35 cellular contexts compared by ENCODE assay signal in the genomic region with DNA sequence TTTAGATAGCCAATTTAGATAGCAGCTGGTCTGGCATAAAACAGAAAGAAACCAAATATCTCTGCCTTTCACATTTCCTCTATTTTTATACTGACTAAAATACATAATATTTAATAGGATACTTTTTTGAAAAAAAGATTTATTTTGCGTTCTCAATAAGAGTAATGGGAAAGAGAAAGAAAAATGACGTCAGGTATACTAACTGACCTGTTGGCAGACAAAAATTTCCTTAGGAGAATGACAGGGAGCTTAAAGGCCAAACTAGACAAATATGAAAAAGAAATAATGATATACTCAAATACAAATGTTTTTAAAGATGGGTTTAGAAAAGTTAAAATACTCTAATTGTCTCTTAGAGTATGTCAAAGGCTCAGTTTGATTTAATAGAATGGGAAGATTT.
DNase-seq lines count a peak whose midpoint lies in the region; ATAC-seq, FAIRE-seq and TF ChIP-seq lines count a peak whose summit lies in the region.
"Had no signal": no experiment of that assay in that cellular context is flagged by ENCODE, and none has a peak within 500 bp of the region (broad histone marks: within the 10 kb centered on the region; RNA-seq: fewer than 3 reads in every experiment).

No MANE protein-coding gene starts in this region.

- CTCF ChIA-PET in HepG2 (lab: Yijun Ruan, JAX; ENCODE audit: low intra/inter-chr PET ratio, low total read pairs): no interaction called here
- CTCF ChIA-PET in activated CD4-positive, alpha-beta T cell treated with anti-CD3 and anti-CD28 coated beads for 36 hours (lab: Charles Lee): no interaction called here

- POLR2A ChIA-PET in HepG2 (lab: Yijun Ruan, JAX): no interaction called here
- POLR2A ChIA-PET in naive thymus-derived CD8-positive, alpha-beta T cell (lab: Charles Lee): no interaction called here
- POLR2A ChIA-PET in activated CD4-positive, alpha-beta T cell treated with anti-CD3 and anti-CD28 coated beads for 36 hours (lab: Charles Lee): no interaction called here

- H3K4me3 ChIP-seq in HepG2 (replicated peaks in 1 of 3; ENCODE audit: insufficient read depth in 1 of 3, low read depth in 2 of 3, low read length in 3 of 3) (no peak overlapping the region), right lobe of liver (no peak overlapping the region), BLaER1 (no peak overlapping the region), GM23338 (no peak overlapping the region)
- no peak overlapping the region for H3K4me3 ChIP-seq in BLaER1 treated with 17β-estradiol and CSF1 and Interleukin-3, amounts not matched to agents 10 nM and 100 nM
- H3K4me3 ChIP-seq: A549 had no signal

- H3K9ac ChIP-seq in HepG2 (ENCODE audit: insufficient read depth, low read depth, low read length) (no peak overlapping the region), BLaER1 (no peak overlapping the region)
- no peak overlapping the region for H3K9ac ChIP-seq in BLaER1 treated with 17β-estradiol and CSF1 and Interleukin-3, amounts not matched to agents 10 nM and 100 nM

- no peak for ATAC-seq in HepG2
- ATAC-seq in right lobe of liver: no peak
- ATAC-seq in GM23338: no peak
- ATAC-seq in naive thymus-derived CD8-positive, alpha-beta T cell: no peak
- no peak for ATAC-seq in HG03469 (IDR thresholded peaks at IDR 0.05; ENCODE audit: unreplicated experiment)
- no peak for ATAC-seq in activated CD4-positive, alpha-beta T cell treated with anti-CD3 and anti-CD28 coated beads for 36 hours
- ATAC-seq: A549; CD8-positive, alpha-beta T cell had no signal

- no peaks in the 10 kb centered on the region for H3K4me1 ChIP-seq in HepG2 (ENCODE audit: insufficient read depth, low read length)
- H3K4me1 ChIP-seq in right lobe of liver: no peaks in the 10 kb centered on the region
- peaks cover 16% of the 10 kb centered on the region for H3K4me1 ChIP-seq in BLaER1
- peaks cover 0 to 16% (median 7%) of the 10 kb centered on the region in 10 experiments; a peak in 8 of 20 replicates for H3K4me1 ChIP-seq in BLaER1 treated with 17β-estradiol and CSF1 and Interleukin-3, amounts not matched to agents 10 nM and 100 nM
- peaks cover 14% of the 10 kb centered on the region; the same call in 1 of the 2 replicates for H3K4me1 ChIP-seq in GM23338 (ENCODE audit: insufficient read depth)
- H3K4me1 ChIP-seq: A549, BE2C, Caco-2 had no signal

- H3K27me3 ChIP-seq in HepG2 (ENCODE audit: control insufficient read depth in 1 of 2, insufficient read depth in 2 of 2, low read length in 2 of 2) (no peaks in the 10 kb centered on the region), right lobe of liver (no peaks in the 10 kb centered on the region), BLaER1 (no peaks in the 10 kb centered on the region), GM23338 (ENCODE audit: insufficient read depth) (no peaks in the 10 kb centered on the region)
- H3K27me3 ChIP-seq in BLaER1 treated with 17β-estradiol and CSF1 and Interleukin-3, amounts not matched to agents 10 nM and 100 nM: no peaks in the 10 kb centered on the region
- H3K27me3 ChIP-seq: BE2C had no signal

- no peaks in the 10 kb centered on the region for H3F3A ChIP-seq in GM23338 (replicated peaks; ENCODE audit: low read depth)

- peaks cover 16% of the 10 kb centered on the region; the same call in 2 of the 3 replicates for H3K4me1 Mint-ChIP-seq in GM23338
- H3K4me1 Mint-ChIP-seq in naive thymus-derived CD8-positive, alpha-beta T cell: no peaks in the 10 kb centered on the region
- H3K4me1 Mint-ChIP-seq in activated CD4-positive, alpha-beta T cell treated with anti-CD3 and anti-CD28 coated beads for 36 hours: no peaks in the 10 kb centered on the region
- H3K4me1 Mint-ChIP-seq: B cell; CD14-positive monocyte; CD4-positive, alpha-beta memory T cell; CD4-positive, CD25-positive, alpha-beta regulatory T cell; CD8-positive, alpha-beta memory T cell had no signal

- H3K27ac ChIP-seq in HepG2 (ENCODE audit: extremely low read length, insufficient read depth, low read length): no peak overlapping the region
- no peak overlapping the region for H3K27ac ChIP-seq in right lobe of liver
- H3K27ac ChIP-seq in BLaER1: no peak overlapping the region
- H3K27ac ChIP-seq in BLaER1 treated with 17β-estradiol and CSF1 and Interleukin-3, amounts not matched to agents 10 nM and 100 nM: no peak overlapping the region
- peak overlapping the region; percentile 55; the same call in 1 of the 2 replicates for H3K27ac ChIP-seq in GM23338 (ENCODE audit: low read depth)
- H3K27ac ChIP-seq: 22Rv1, A549, C4-2B had no signal

- H4K20me1 ChIP-seq in HepG2 (ENCODE audit: insufficient read depth, low read length) (no peaks in the 10 kb centered on the region), BLaER1 (no peaks in the 10 kb centered on the region), GM23338 (replicated peaks; ENCODE audit: insufficient read depth) (no peaks in the 10 kb centered on the region)
- no peaks in the 10 kb centered on the region for H4K20me1 ChIP-seq in BLaER1 treated with 17β-estradiol and CSF1 and Interleukin-3, amounts not matched to agents 10 nM and 100 nM

- H3K4me3 Mint-ChIP-seq in GM23338: no peak overlapping the region
- H3K4me3 Mint-ChIP-seq in naive thymus-derived CD8-positive, alpha-beta T cell: no peak overlapping the region
- no peak overlapping the region for H3K4me3 Mint-ChIP-seq in activated CD4-positive, alpha-beta T cell treated with anti-CD3 and anti-CD28 coated beads for 36 hours
- H3K4me3 Mint-ChIP-seq: B cell; CD14-positive monocyte; CD4-positive, alpha-beta memory T cell; CD4-positive, alpha-beta T cell; CD4-positive, CD25-positive, alpha-beta regulatory T cell; CD8-positive, alpha-beta memory T cell; CD8-positive, alpha-beta T cell had no signal

- H3K4me2 ChIP-seq in HepG2 (ENCODE audit: low read depth, low read length) (no peak overlapping the region), BLaER1 (peak overlapping the region; percentile 41), GM23338 (no peak overlapping the region)
- peak overlapping the region in 7 of 11 experiments; percentile 2 to 47 (median 34); a peak in 10 of 22 replicates for H3K4me2 ChIP-seq in BLaER1 treated with 17β-estradiol and CSF1 and Interleukin-3, amounts not matched to agents 10 nM and 100 nM
- H3K4me2 ChIP-seq: A549 had no signal

- TF ChIP-seq CTCF in HepG2 (CRISPR knock-in tag; IDR thresholded peaks at IDR 0.05): no peak
- TF ChIP-seq CTCF in right lobe of liver (IDR thresholded peaks at IDR 0.05): no peak
- no peak for TF ChIP-seq CTCF in GM23338 (conservative IDR thresholded peaks at IDR 0.05; ENCODE audit: low read depth in 2 of 2)

- FAIRE-seq in HepG2 (lab: Jason Lieb, UNC): no peak
- FAIRE-seq: A204.1, A549, D721Med had no signal

- no peaks in the 10 kb centered on the region for H3K9me3 ChIP-seq in HepG2 (ENCODE audit: low read length)
- no peaks in the 10 kb centered on the region for H3K9me3 ChIP-seq in right lobe of liver
- no peaks in the 10 kb centered on the region for H3K9me3 ChIP-seq in BLaER1
- H3K9me3 ChIP-seq in BLaER1 treated with 17β-estradiol and CSF1 and Interleukin-3, amounts not matched to agents 10 nM and 100 nM (replicated peaks in 1 of 11): peaks cover 0 to 4% (median 0%) of the 10 kb centered on the region in 11 experiments; a peak in 1 of 22 replicates
- H3K9me3 ChIP-seq: A549, BE2C, Caco-2 had no signal

- 0 out of 2 replicates have a peak overlapping the region, but pooled peaks have one; percentile 67 for H3K27ac Mint-ChIP-seq in GM23338
- no peak overlapping the region for H3K27ac Mint-ChIP-seq in naive thymus-derived CD8-positive, alpha-beta T cell
- no peak overlapping the region for H3K27ac Mint-ChIP-seq in activated CD4-positive, alpha-beta T cell treated with anti-CD3 and anti-CD28 coated beads for 36 hours
- H3K27ac Mint-ChIP-seq: B cell; CD14-positive monocyte; CD4-positive, alpha-beta memory T cell; CD4-positive, alpha-beta T cell; CD4-positive, CD25-positive, alpha-beta regulatory T cell; CD8-positive, alpha-beta T cell had no signal

- H3K36me3 ChIP-seq in HepG2 (replicated peaks in 1 of 2; ENCODE audit: control insufficient read depth in 1 of 2, insufficient read depth in 2 of 2, low read length in 2 of 2) (no peaks in the 10 kb centered on the region), right lobe of liver (no peaks in the 10 kb centered on the region), BLaER1 (no peaks in the 10 kb centered on the region), GM23338 (ENCODE audit: insufficient read depth) (no peaks in the 10 kb centered on the region; the same call in 1 of the 2 replicates)
- H3K36me3 ChIP-seq in BLaER1 treated with 17β-estradiol and CSF1 and Interleukin-3, amounts not matched to agents 10 nM and 100 nM: no peaks in the 10 kb centered on the region
- H3K36me3 ChIP-seq: BE2C had no signal

- WGBS in HepG2 (ENCODE audit: low lambda C conversion rate): under 1% methylated on average over 2 of the region's 2 CpGs
- 35% methylated on average over 2 of the region's 2 CpGs for WGBS in right lobe of liver (ENCODE audit: insufficient coverage, low coverage, low lambda C conversion rate, missing lambda C conversion rate)

- intact Hi-C loops in HepG2 (cut with micrococcal nuclease; ENCODE audit: unreplicated experiment) (no loop called here), right lobe of liver (cut with DNase I) (no loop called here)
- intact Hi-C loops in activated CD4-positive, alpha-beta T cell treated with anti-CD3 and anti-CD28 coated beads for 36 hours (cut with DNase I, micrococcal nuclease): no loop called here

- in situ Hi-C loops in HepG2 (cut with HindIII; ENCODE audit: extremely low pct_ligation_motif_present, low pct_unique_long_range_greater_than_20kb): no loop called here

- H2AFZ ChIP-seq in HepG2 (ENCODE audit: low read length) (no peak overlapping the region), GM23338 (no peak overlapping the region)

- TF ChIP-seq POLR2A in HepG2 (IDR thresholded peaks at IDR 0.05; ENCODE audit: insufficient read depth in 1 of 2, low read depth in 2 of 2, low read length in 2 of 2) (no peak), right lobe of liver (IDR thresholded peaks at IDR 0.05) (no peak)

- H3K27me3 Mint-ChIP-seq in GM23338 (ENCODE audit: insufficient read depth, low read depth, poor library complexity): no peaks in the 10 kb centered on the region
- H3K27me3 Mint-ChIP-seq in naive thymus-derived CD8-positive, alpha-beta T cell: no peaks in the 10 kb centered on the region
- H3K27me3 Mint-ChIP-seq in activated CD4-positive, alpha-beta T cell treated with anti-CD3 and anti-CD28 coated beads for 36 hours: no peaks in the 10 kb centered on the region
- H3K27me3 Mint-ChIP-seq: B cell; CD4-positive, alpha-beta memory T cell; CD4-positive, alpha-beta T cell; CD4-positive, CD25-positive, alpha-beta regulatory T cell; CD8-positive, alpha-beta memory T cell had no signal

- H3K79me2 ChIP-seq in HepG2 (ENCODE audit: insufficient read depth, low read length) (no peaks in the 10 kb centered on the region), GM23338 (replicated peaks; ENCODE audit: insufficient read depth) (no peaks in the 10 kb centered on the region)

- TF ChIP-seq EP300 in HepG2 (IDR thresholded peaks at IDR 0.05; ENCODE audit: low read depth in 2 of 2, low read length in 2 of 2) (no peak), HepG2 (CRISPR knock-in tag; IDR thresholded peaks at IDR 0.05; ENCODE audit: borderline replicate concordance) (no peak)

- no peak for DNase-seq in HepG2 (ENCODE audit: low spot score)
- no peak for DNase-seq in right lobe of liver
- DNase-seq in GM23338 (ENCODE audit: low spot score): no peak
- DNase-seq in naive thymus-derived CD8-positive, alpha-beta T cell: no peak
- DNase-seq in activated CD4-positive, alpha-beta T cell treated with anti-CD3 and anti-CD28 coated beads for 36 hours: no peak
- DNase-seq: 8988T; ACHN; AML-193; BE2C; C1 segment of cervical spinal cord; Caco-2; Calu3; CD4-positive, alpha-beta memory T cell; CD4-positive, alpha-beta T cell; CD4-positive, CD25-positive, alpha-beta regulatory T cell; CD8-positive, alpha-beta memory T cell; CD8-positive, alpha-beta T cell; COR-L47; DMS 273 treated with DMSO at 0.1 percent for 48 hours; DMS153; DMS53; DMS79; DMS79 treated with DMSO at 0.1 percent for 48 hours; DND-41; EL had no signal

- H3K9me2 ChIP-seq in GM23338 (ENCODE audit: insufficient read depth): no peaks in the 10 kb centered on the region

- no peak for TF ChIP-seq RAD21 in HepG2 (CRISPR knock-in tag; IDR thresholded peaks at IDR 0.05)

- BruUV-seq in HepG2 (replicated peaks; lab: Mats Ljungman, UMichigan): no TSS peak

- no peaks in the 10 kb centered on the region for H3K36me3 Mint-ChIP-seq in GM23338 (ENCODE audit: low read depth)
- H3K36me3 Mint-ChIP-seq in naive thymus-derived CD8-positive, alpha-beta T cell: no peaks in the 10 kb centered on the region
- H3K36me3 Mint-ChIP-seq in activated CD4-positive, alpha-beta T cell treated with anti-CD3 and anti-CD28 coated beads for 36 hours (ENCODE audit: low read depth): no peaks in the 10 kb centered on the region
- H3K36me3 Mint-ChIP-seq: CD14-positive monocyte; CD4-positive, alpha-beta memory T cell; CD4-positive, CD25-positive, alpha-beta regulatory T cell; CD8-positive, alpha-beta memory T cell; CD8-positive, alpha-beta T cell had no signal

- no peaks in the 10 kb centered on the region for H3K9me3 Mint-ChIP-seq in GM23338
- H3K9me3 Mint-ChIP-seq in naive thymus-derived CD8-positive, alpha-beta T cell: peaks cover 0 to 49% (median 16%) of the 10 kb centered on the region in 9 donors
- peaks cover 36% of the 10 kb centered on the region for H3K9me3 Mint-ChIP-seq in activated CD4-positive, alpha-beta T cell treated with anti-CD3 and anti-CD28 coated beads for 36 hours (ENCODE audit: low read depth)

Comparison
In these comparisons a context has a peak if more than half of its experiments do, and no peak if none do; other contexts are left out.
1. H3K4me2 ChIP-seq: peak in BLaER1 (single experiment) and BLaER1 treated with 17β-estradiol and CSF1 and Interleukin-3, amounts not matched to agents 10 nM and 100 nM (7 of 11); none in HepG2 (single experiment) and GM23338 (single experiment).